23 cellular contexts compared by ENCODE assay signal in the genomic region with DNA sequence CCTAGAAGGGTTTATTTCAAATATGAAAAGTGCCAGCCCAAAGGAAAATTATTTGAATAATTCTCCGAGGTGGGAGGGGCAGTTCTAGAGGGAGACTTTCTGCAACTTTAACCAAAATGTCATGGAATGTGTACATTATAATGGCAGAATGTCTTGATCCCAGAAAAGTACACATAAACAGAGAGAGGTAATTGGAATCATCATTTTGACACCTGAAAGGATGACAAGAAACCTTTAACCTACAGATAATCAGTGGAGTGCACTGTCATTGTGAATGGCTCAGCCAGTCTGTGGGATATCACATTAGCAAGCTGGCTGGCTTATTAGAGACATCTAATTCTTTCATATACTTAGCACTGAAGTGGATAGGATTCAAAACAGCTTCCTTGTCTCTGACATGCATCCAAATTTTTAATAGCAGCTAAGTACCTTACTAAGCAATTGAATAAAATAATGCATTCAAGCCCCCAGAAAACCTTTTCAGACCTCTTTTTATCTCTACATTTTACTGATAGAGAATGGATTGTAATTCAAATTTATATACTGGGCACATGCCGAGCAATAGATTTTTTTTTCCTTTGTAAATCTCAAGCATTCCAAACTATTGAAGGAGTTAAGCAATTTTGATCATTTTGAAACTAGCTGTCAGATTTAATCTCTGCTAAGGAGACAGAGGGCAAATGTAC.
"Had no signal": no experiment of that assay in that cellular context is flagged by ENCODE, and none has a peak within 500 bp of the region (broad histone marks: within the 10 kb centered on the region; RNA-seq: fewer than 3 reads in every experiment).

No MANE protein-coding gene starts in this region.

- H3K9me3 ChIP-seq: sigmoid colon, thyroid gland, upper lobe of right lung had no signal

- H3K4me3 ChIP-seq: lung, sigmoid colon, smooth muscle cell, thyroid gland, upper lobe of right lung had no signal

- H3K4me1 ChIP-seq: sigmoid colon, thyroid gland had no signal

- DNase-seq: activated CD4-positive, alpha-beta T cell treated with anti-CD3 and anti-CD28 coated beads, Interleukin-2, amount 50 U/mL, for 1 hour; activated CD4-positive, CD25-positive, alpha-beta regulatory T cell treated with anti-CD3 and anti-CD28 coated beads, Interleukin-2, amount 50 U/mL, for 72 hours; activated CD8-positive, alpha-beta T cell treated with anti-CD3 and anti-CD28 coated beads, Interleukin-2, amount 10 ng/mL, durations not matched to agents 7 days and 5 days; activated gamma-delta T cell; activated naive CD4-positive, alpha-beta T cell treated with anti-CD3 and anti-CD28 coated beads, Interleukin-2, amount 50 U/mL, for 16 hours; activated naive CD8-positive, alpha-beta T cell treated with anti-CD3 and anti-CD28 coated beads, Interleukin-2, amount 50 U/mL, for 24 hours; aorta; dermis blood vessel endothelial cell; effector CD8-positive, alpha-beta T cell; foreskin keratinocyte; kidney; naive B cell; occipital lobe; sigmoid colon; stimulated activated CD4-positive, alpha-beta T cell treated with anti-CD3 and anti-CD28 coated beads, Interleukin-4, amount 100 ng/mL, for 1 hour; stimulated activated naive CD8-positive, alpha-beta T cell treated with anti-CD3 and anti-CD28 coated beads, Interleukin-15, Interleukin-2, amounts not matched to agents 100 U/mL and 50 U/mL, for 24 hours; substantia nigra; thyroid gland; upper lobe of right lung had no signal

- H3K27ac ChIP-seq: foreskin keratinocyte, sigmoid colon, thyroid gland, upper lobe of right lung, VCaP had no signal

- H3K36me3 ChIP-seq: sigmoid colon, thyroid gland, upper lobe of right lung had no signal

- H3K27me3 ChIP-seq: foreskin keratinocyte, sigmoid colon, thyroid gland, upper lobe of right lung had no signal

- ATAC-seq: activated CD8-positive, alpha-beta T cell treated with anti-CD3 and anti-CD28 coated beads, Interleukin-2, amount 10 ng/mL, durations not matched to agents 7 days and 5 days; activated naive CD8-positive, alpha-beta T cell treated with anti-CD3 and anti-CD28 coated beads, Interleukin-2, amount 50 U/mL, for 24 hours; foreskin keratinocyte; left lobe of liver; stimulated activated naive CD8-positive, alpha-beta T cell treated with anti-CD3 and anti-CD28 coated beads, Interleukin-15, Interleukin-2, amounts not matched to agents 100 U/mL and 50 U/mL, for 24 hours; upper lobe of right lung had no signal
